1 cellular context compared by ENCODE assay signal in genomic region chr6:44073612-44074382, GRCh38.
TF ChIP-seq lines count a peak whose summit lies in the region.

No MANE protein-coding gene starts in this region.

TF ChIP-seq in HepG2, 621 proteins besides CTCF, POLR2A, EP300 and RAD21 (continued from another document and continues in another):
- TF ChIP-seq, protein P1, sequence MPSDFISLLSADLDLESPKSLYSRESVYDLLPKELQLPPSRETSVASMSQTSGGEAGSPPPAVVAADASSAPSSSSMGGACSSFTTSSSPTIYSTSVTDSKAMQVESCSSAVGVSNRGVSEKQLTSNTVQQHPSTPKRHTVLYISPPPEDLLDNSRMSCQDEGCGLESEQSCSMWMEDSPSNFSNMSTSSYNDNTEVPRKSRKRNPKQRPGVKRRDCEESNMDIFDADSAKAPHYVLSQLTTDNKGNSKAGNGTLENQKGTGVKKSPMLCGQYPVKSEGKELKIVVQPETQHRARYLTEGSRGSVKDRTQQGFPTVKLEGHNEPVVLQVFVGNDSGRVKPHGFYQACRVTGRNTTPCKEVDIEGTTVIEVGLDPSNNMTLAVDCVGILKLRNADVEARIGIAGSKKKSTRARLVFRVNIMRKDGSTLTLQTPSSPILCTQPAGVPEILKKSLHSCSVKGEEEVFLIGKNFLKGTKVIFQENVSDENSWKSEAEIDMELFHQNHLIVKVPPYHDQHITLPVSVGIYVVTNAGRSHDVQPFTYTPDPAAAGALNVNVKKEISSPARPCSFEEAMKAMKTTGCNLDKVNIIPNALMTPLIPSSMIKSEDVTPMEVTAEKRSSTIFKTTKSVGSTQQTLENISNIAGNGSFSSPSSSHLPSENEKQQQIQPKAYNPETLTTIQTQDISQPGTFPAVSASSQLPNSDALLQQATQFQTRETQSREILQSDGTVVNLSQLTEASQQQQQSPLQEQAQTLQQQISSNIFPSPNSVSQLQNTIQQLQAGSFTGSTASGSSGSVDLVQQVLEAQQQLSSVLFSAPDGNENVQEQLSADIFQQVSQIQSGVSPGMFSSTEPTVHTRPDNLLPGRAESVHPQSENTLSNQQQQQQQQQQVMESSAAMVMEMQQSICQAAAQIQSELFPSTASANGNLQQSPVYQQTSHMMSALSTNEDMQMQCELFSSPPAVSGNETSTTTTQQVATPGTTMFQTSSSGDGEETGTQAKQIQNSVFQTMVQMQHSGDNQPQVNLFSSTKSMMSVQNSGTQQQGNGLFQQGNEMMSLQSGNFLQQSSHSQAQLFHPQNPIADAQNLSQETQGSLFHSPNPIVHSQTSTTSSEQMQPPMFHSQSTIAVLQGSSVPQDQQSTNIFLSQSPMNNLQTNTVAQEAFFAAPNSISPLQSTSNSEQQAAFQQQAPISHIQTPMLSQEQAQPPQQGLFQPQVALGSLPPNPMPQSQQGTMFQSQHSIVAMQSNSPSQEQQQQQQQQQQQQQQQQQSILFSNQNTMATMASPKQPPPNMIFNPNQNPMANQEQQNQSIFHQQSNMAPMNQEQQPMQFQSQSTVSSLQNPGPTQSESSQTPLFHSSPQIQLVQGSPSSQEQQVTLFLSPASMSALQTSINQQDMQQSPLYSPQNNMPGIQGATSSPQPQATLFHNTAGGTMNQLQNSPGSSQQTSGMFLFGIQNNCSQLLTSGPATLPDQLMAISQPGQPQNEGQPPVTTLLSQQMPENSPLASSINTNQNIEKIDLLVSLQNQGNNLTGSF (CRISPR knock-in tag; IDR thresholded peaks at IDR 0.05): no peak
- peak; percentile 42 for TF ChIP-seq ZNF605 (CRISPR knock-in tag; IDR thresholded peaks at IDR 0.05)
- no peak; the same call in 1 of the 2 replicates for TF ChIP-seq ZBTB8A (CRISPR knock-in tag; IDR thresholded peaks at IDR 0.05; ENCODE audit: borderline replicate concordance, low read depth)
- no peak for TF ChIP-seq PREB (CRISPR knock-in tag; IDR thresholded peaks at IDR 0.05)
- peak; percentile 42 for TF ChIP-seq YY1 (IDR thresholded peaks at IDR 0.05; ENCODE audit: insufficient read depth, insufficient replicate concordance, low read depth, low read length)
- no peak for TF ChIP-seq SALL2 (CRISPR knock-in tag; IDR thresholded peaks at IDR 0.05)
- TF ChIP-seq, protein P2, sequence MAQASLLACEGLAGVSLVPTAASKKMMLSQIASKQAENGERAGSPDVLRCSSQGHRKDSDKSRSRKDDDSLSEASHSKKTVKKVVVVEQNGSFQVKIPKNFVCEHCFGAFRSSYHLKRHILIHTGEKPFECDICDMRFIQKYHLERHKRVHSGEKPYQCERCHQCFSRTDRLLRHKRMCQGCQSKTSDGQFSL (CRISPR knock-in tag; IDR thresholded peaks at IDR 0.05): no peak
- no peak for TF ChIP-seq NR2F6 (IDR thresholded peaks at IDR 0.05)
- peak; percentile 20; the same call in 1 of the 2 replicates for TF ChIP-seq NR2F6 (CRISPR knock-in tag; IDR thresholded peaks at IDR 0.05)
- peak; percentile 26; the same call in 1 of the 2 replicates for TF ChIP-seq POGZ (CRISPR knock-in tag; IDR thresholded peaks at IDR 0.05)
- no peak for TF ChIP-seq ZNF382 (CRISPR knock-in tag; IDR thresholded peaks at IDR 0.05; ENCODE audit: borderline replicate concordance)
- TF ChIP-seq ZNF414 (CRISPR knock-in tag; IDR thresholded peaks at IDR 0.05): no peak
- TF ChIP-seq GPN1 (CRISPR knock-in tag; IDR thresholded peaks at IDR 0.05; ENCODE audit: borderline replicate concordance): no peak
- peak; percentile 24; the same call in 1 of the 2 replicates for TF ChIP-seq ZZZ3 (CRISPR knock-in tag; IDR thresholded peaks at IDR 0.05; ENCODE audit: borderline replicate concordance)
- TF ChIP-seq POLR2G (IDR thresholded peaks at IDR 0.05; ENCODE audit: low read depth, low read length): peak; percentile 82
- TF ChIP-seq ZNF816 (CRISPR knock-in tag; IDR thresholded peaks at IDR 0.05; ENCODE audit: borderline replicate concordance): no peak; the same call in 1 of the 2 replicates
- TF ChIP-seq NAIF1 (CRISPR knock-in tag; IDR thresholded peaks at IDR 0.05; ENCODE audit: borderline replicate concordance): no peak
- peak; percentile 75; the same call in 1 of the 2 replicates for TF ChIP-seq ZBTB38 (CRISPR knock-in tag; IDR thresholded peaks at IDR 0.05)
- no peak for TF ChIP-seq TEAD2 (CRISPR knock-in tag; IDR thresholded peaks at IDR 0.05)
- peak; percentile 48; the same call in 1 of the 2 replicates for TF ChIP-seq ZNF878 (CRISPR knock-in tag; IDR thresholded peaks at IDR 0.05)
- no peak for TF ChIP-seq SRSF1 (optimal IDR thresholded peaks at IDR 0.05; ENCODE audit: low read depth, low read length)
- peak; percentile 41; the same call in 1 of the 2 replicates for TF ChIP-seq ESRRA (CRISPR knock-in tag; IDR thresholded peaks at IDR 0.05; ENCODE audit: low read depth)
- 0 out of 2 replicates have a peak, but pooled peaks have one; percentile 20 for TF ChIP-seq KAT8 (CRISPR knock-in tag; IDR thresholded peaks at IDR 0.05)
- TF ChIP-seq ZNF83 (CRISPR knock-in tag; IDR thresholded peaks at IDR 0.05; ENCODE audit: borderline replicate concordance): peak; percentile 84; the same call in 1 of the 2 replicates
- TF ChIP-seq IRF2 (CRISPR knock-in tag; IDR thresholded peaks at IDR 0.05): no peak; the same call in 1 of the 2 replicates
- TF ChIP-seq ZBTB34 (CRISPR knock-in tag; IDR thresholded peaks at IDR 0.05): no peak
- TF ChIP-seq FOXP4 (CRISPR knock-in tag; IDR thresholded peaks at IDR 0.05): peak; percentile 56; the same call in 1 of the 2 replicates
- 0 out of 2 replicates have a peak, but pooled peaks have one; percentile 20 for TF ChIP-seq ZNF441 (CRISPR knock-in tag; IDR thresholded peaks at IDR 0.05; ENCODE audit: borderline replicate concordance)
- 0 out of 2 replicates have a peak, but pooled peaks have one; percentile 25 for TF ChIP-seq KMT2B (CRISPR knock-in tag; IDR thresholded peaks at IDR 0.05)
- TF ChIP-seq, protein P3, sequence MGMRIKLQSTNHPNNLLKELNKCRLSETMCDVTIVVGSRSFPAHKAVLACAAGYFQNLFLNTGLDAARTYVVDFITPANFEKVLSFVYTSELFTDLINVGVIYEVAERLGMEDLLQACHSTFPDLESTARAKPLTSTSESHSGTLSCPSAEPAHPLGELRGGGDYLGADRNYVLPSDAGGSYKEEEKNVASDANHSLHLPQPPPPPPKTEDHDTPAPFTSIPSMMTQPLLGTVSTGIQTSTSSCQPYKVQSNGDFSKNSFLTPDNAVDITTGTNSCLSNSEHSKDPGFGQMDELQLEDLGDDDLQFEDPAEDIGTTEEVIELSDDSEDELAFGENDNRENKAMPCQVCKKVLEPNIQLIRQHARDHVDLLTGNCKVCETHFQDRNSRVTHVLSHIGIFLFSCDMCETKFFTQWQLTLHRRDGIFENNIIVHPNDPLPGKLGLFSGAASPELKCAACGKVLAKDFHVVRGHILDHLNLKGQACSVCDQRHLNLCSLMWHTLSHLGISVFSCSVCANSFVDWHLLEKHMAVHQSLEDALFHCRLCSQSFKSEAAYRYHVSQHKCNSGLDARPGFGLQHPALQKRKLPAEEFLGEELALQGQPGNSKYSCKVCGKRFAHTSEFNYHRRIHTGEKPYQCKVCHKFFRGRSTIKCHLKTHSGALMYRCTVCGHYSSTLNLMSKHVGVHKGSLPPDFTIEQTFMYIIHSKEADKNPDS (CRISPR knock-in tag; IDR thresholded peaks at IDR 0.05): no peak; the same call in 1 of the 2 replicates
- TF ChIP-seq ZBTB49 (CRISPR knock-in tag; IDR thresholded peaks at IDR 0.05; ENCODE audit: borderline replicate concordance): no peak
- no peak for TF ChIP-seq FOXA3 (CRISPR knock-in tag; IDR thresholded peaks at IDR 0.05)
- peak; percentile 94 for TF ChIP-seq ZNF713 (CRISPR knock-in tag; IDR thresholded peaks at IDR 0.05)
- peak; percentile 70 for TF ChIP-seq ARNTL (CRISPR knock-in tag; IDR thresholded peaks at IDR 0.05)
- TF ChIP-seq FOSL1 (CRISPR knock-in tag; IDR thresholded peaks at IDR 0.05; ENCODE audit: borderline replicate concordance): no peak
- no peak; the same call in 1 of the 2 replicates for TF ChIP-seq GATAD2A (CRISPR knock-in tag; IDR thresholded peaks at IDR 0.05)
- TF ChIP-seq ZNF512B (CRISPR knock-in tag; IDR thresholded peaks at IDR 0.05; ENCODE audit: borderline replicate concordance): peak; percentile 76; the same call in 1 of the 2 replicates
- TF ChIP-seq KDM5B (CRISPR knock-in tag; IDR thresholded peaks at IDR 0.05; ENCODE audit: borderline replicate concordance): peak; percentile 49; the same call in 1 of the 2 replicates
- TF ChIP-seq ZC3H4 (CRISPR knock-in tag; IDR thresholded peaks at IDR 0.05; ENCODE audit: borderline replicate concordance): 0 out of 2 replicates have a peak, but pooled peaks have one; percentile 22
- no peak for TF ChIP-seq ZNF335 (CRISPR knock-in tag; IDR thresholded peaks at IDR 0.05)
- TF ChIP-seq GLI4 (CRISPR knock-in tag; IDR thresholded peaks at IDR 0.05; ENCODE audit: borderline replicate concordance): no peak
